Comparison of ENCODE assay signal across 9 cellular contexts in the genomic region with DNA sequence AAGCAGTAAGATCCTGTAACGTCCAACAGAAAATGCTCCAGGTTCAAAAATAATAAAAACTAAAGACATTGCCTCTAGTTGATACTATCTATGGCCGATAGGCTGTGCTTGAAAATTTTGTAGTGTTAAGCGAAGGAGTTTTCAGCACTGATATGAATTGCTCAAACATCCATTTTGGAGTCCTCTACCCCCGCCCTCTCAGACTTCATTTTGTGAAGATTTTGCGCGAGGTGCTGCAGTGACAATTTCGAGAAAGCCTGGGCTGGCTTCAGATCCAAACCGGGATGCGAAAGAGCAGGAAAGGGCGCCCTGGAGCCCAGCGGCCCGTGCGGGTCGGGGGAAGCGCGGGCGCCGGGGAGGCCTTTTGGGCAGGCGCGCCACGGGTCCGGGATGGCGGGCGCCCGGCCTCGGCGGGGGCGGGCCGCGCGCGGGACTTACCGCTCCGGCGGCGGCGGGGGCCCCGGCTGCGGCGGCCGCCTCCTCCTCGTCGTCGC. TPM values are rescaled to one million over a fixed set of nuclear protein-coding genes. Genes with fewer than 3 reads are reported as not detected.
DNase-seq lines count a peak whose midpoint lies in the region; ATAC-seq, FAIRE-seq and TF ChIP-seq lines count a peak whose summit lies in the region.
"Had no signal": no experiment of that assay in that cellular context is flagged by ENCODE, and none has a peak within 500 bp of the region (broad histone marks: within the 10 kb centered on the region; RNA-seq: fewer than 3 reads in every experiment).

No MANE protein-coding gene starts in this region.

- H3K27me3 Mint-ChIP-seq in natural killer cell (ENCODE audit: low read depth in 2 of 2): no peaks in the 10 kb centered on the region

- peak; percentile 36 for TF ChIP-seq CTCF in AG09309 (IDR thresholded peaks at IDR 0.05; ENCODE audit: control insufficient read depth, insufficient read depth, low read depth, low read length, missing control alignments)
- TF ChIP-seq CTCF in WI38 (IDR thresholded peaks at IDR 0.05; ENCODE audit: low read depth, low read length): no peak
- no peak for TF ChIP-seq CTCF in natural killer cell (IDR thresholded peaks at IDR 0.05)
- peak in 4 of 6 experiments; percentile 31 to 53 (median 43) for TF ChIP-seq CTCF in upper lobe of left lung (IDR thresholded peaks at IDR 0.05)

- H3K27ac Mint-ChIP-seq in natural killer cell: peak overlapping the region; percentile 97 to 98

- H3K27ac ChIP-seq in upper lobe of left lung: peak overlapping the region; percentile 99 to 100 (median 100)

- DNase-seq in AG09309 (ENCODE audit: low read depth): no peak
- peak; percentile 15 for DNase-seq in GM12891 (ENCODE audit: insufficient read length, low spot score)
- peak; percentile 80 for DNase-seq in NCI-H1694 treated with DMSO at 0.1 percent for 48 hours (lab: John Stamatoyannopoulos, UW)
- DNase-seq in natural killer cell: no peak
- DNase-seq in upper lobe of left lung: no peak

- no peaks in the 10 kb centered on the region for H3K36me3 ChIP-seq in upper lobe of left lung

- peak overlapping the region; percentile 79 for H3K4me3 ChIP-seq in AG09309 (ENCODE audit: control insufficient read depth, low read depth, low read length)
- H3K4me3 ChIP-seq in WI38 (ENCODE audit: low read depth, low read length): peak overlapping the region; percentile 67
- H3K4me3 ChIP-seq in upper lobe of left lung: peak overlapping the region; percentile 74 to 96 (median 84)

- ATAC-seq in HG02798 (IDR thresholded peaks at IDR 0.05; ENCODE audit: poor library complexity, unreplicated experiment) (peak; percentile 12), natural killer cell (peak; percentile 28 to 56 (median 30)), upper lobe of left lung (ENCODE audit: low FRiP score in 2 of 2) (no peak)

- H3K4me3 Mint-ChIP-seq in natural killer cell: peak overlapping the region; percentile 99

- H3K27me3 ChIP-seq in upper lobe of left lung: no peaks in the 10 kb centered on the region

- H3K36me3 Mint-ChIP-seq in natural killer cell: no peaks in the 10 kb centered on the region

- peaks cover 39 to 47% (median 40%) of the 10 kb centered on the region in 4 donors for H3K4me1 ChIP-seq in upper lobe of left lung

- no peak for TF ChIP-seq EP300 in upper lobe of left lung (IDR thresholded peaks at IDR 0.05)

- 1 to 2% methylated on average over 8 to 26 of the region's 44 CpGs for WGBS in upper lobe of left lung, 2 donors

- H3K4me1 Mint-ChIP-seq in natural killer cell: peaks cover 56% of the 10 kb centered on the region in 2 donors

- FAIRE-seq in GM12891 (lab: Jason Lieb, UNC): no peak
- peak; percentile 18 for FAIRE-seq in endometrium (lab: Jason Lieb, UNC)
- FAIRE-seq: TTC549 had no signal

- no peak for TF ChIP-seq POLR2A in GM12891 (IDR thresholded peaks at IDR 0.05; ENCODE audit: low read depth, low read length)
- TF ChIP-seq POLR2A in upper lobe of left lung (IDR thresholded peaks at IDR 0.05): no peak

- intact Hi-C loops in natural killer cell (cut with micrococcal nuclease): loop anchor here (1.0 to 10.0 kb wide), 7 partner anchors 21 to 631 kb away; partner anchors contain the start of genes OLA1 and WIPF1

- H3K9me3 ChIP-seq in upper lobe of left lung: no peaks in the 10 kb centered on the region

- no peaks in the 10 kb centered on the region for H3K9me3 Mint-ChIP-seq in natural killer cell

TF ChIP-seq in GM12891, 5 proteins besides CTCF, POLR2A, EP300 and RAD21:
- no peak for TF ChIP-seq POU2F2 (IDR thresholded peaks at IDR 0.05; ENCODE audit: low read depth, low read length)
- peak; percentile 37; the same call in 1 of the 2 replicates for TF ChIP-seq TAF1 (IDR thresholded peaks at IDR 0.05; ENCODE audit: low read depth, low read length)

RNA-seq across cellular contexts. Expression of gene SP3, which starts 1.8 kb away (rescaled TPM):
- 19.9 TPM for polyA plus RNA-seq in GM12891 (2012; ENCODE audit: low read depth, missing spikeins)
- total RNA-seq in natural killer cell (100 to 1,000 TPM; 179 to 200 (median 188) TPM), upper lobe of left lung (100 to 1,000 TPM in 2 of 6 donors, 10 to 100 TPM in 4; 37.0 to 139 (median 77.0) TPM)

Comparison
In these comparisons a context has a peak if more than half of its experiments do, and no peak if none do; other contexts are left out.
1. DNase-seq: peak in GM12891 (single experiment) and NCI-H1694 treated with DMSO at 0.1 percent for 48 hours (single experiment); none in AG09309 (single experiment), natural killer cell (single experiment) and upper lobe of left lung (0 of 2).
2. CTCF ChIP-seq: peak in AG09309 (single experiment) and upper lobe of left lung (4 of 6); none in WI38 (single experiment) and natural killer cell (single experiment).
3. ATAC-seq: peak in HG02798 (single experiment) and natural killer cell (3 of 3); none in upper lobe of left lung (0 of 2).
4. Peak in every context shown above with its lines, with median percentiles within 50 percentile points of each other: H3K4me3 ChIP-seq.